Comparison of ENCODE assay signal across 12 cellular contexts in genomic region chr20:62980970-62981369, GRCh38. TPM values are rescaled to one million over a fixed set of nuclear protein-coding genes. Genes with fewer than 3 reads are reported as not detected.
DNase-seq lines count a peak whose midpoint lies in the region; ATAC-seq and TF ChIP-seq lines count a peak whose summit lies in the region.
"Had no signal": no experiment of that assay in that cellular context is flagged by ENCODE, and none has a peak within 500 bp of the region (broad histone marks: within the 10 kb centered on the region; RNA-seq: fewer than 3 reads in every experiment).

No MANE protein-coding gene starts in this region.

- intact Hi-C loops in stomach (cut with DNase I; ENCODE audit: low total_unique reads) (no loop called here), left lung (cut with DNase I) (no loop called here)

- in situ Hi-C loops in HAP-1 (cut with MboI; ENCODE audit: low sequenced_read_pairs) = no loop called here

- H3K9me3 Mint-ChIP-seq in central memory CD8-positive, alpha-beta T cell = no peaks in the 10 kb centered on the region
- H3K9me3 Mint-ChIP-seq in HFFc6 = no peaks in the 10 kb centered on the region

- no peak for TF ChIP-seq EP300 in stomach (IDR thresholded peaks at IDR 0.05)

- no peak overlapping the region for H3K27ac Mint-ChIP-seq in central memory CD8-positive, alpha-beta T cell (ENCODE audit: low read depth)
- no peak overlapping the region for H3K27ac Mint-ChIP-seq in HFFc6

- peak overlapping the region; percentile 54 for H3K4me3 Mint-ChIP-seq in central memory CD8-positive, alpha-beta T cell
- no peak overlapping the region for H3K4me3 Mint-ChIP-seq in HFFc6

- H3K27me3 ChIP-seq in HAP-1 (ENCODE audit: low read depth) (peaks cover 53% of the 10 kb centered on the region), stomach (peaks cover 10 to 99% (median 67%) of the 10 kb centered on the region in 3 donors), left lung (peaks cover 32 to 100% of the 10 kb centered on the region in 2 donors)

- H3K36me3 Mint-ChIP-seq in central memory CD8-positive, alpha-beta T cell (ENCODE audit: insufficient read depth) = peaks cover 8% of the 10 kb centered on the region
- no peaks in the 10 kb centered on the region for H3K36me3 Mint-ChIP-seq in HFFc6 (ENCODE audit: low read depth)

- WGBS in stomach, 5 donors = 22 to 35% (median 29%) methylated on average over 14 to 27 of the region's 28 CpGs

- H3K9me3 ChIP-seq in HAP-1 = no peaks in the 10 kb centered on the region
- no peaks in the 10 kb centered on the region for H3K9me3 ChIP-seq in stomach
- H3K9me3 ChIP-seq in left lung = no peaks in the 10 kb centered on the region

- H3K4me1 ChIP-seq in HAP-1 (peaks cover 3% of the 10 kb centered on the region; the same call in 1 of the 2 replicates), stomach (peaks cover 0 to 8% (median 0%) of the 10 kb centered on the region in 4 donors), left lung (no peaks in the 10 kb centered on the region)
- H3K4me1 ChIP-seq: parathyroid adenoma had no signal

- DNase-seq in AG08395 (ENCODE audit: low spot score) (peak; percentile 31), HAP-1 (ENCODE audit: low spot score in 2 of 2) (peak; percentile 13 to 59), stomach (no peak), HFFc6 (no peak), HuH-7 (ENCODE audit: low spot score) (no peak), left lung (no peak)
- DNase-seq in central memory CD8-positive, alpha-beta T cell (ENCODE audit: low spot score in 2 of 2) = peak in 1 of 2 donors; percentile 37

- peaks cover 75% of the 10 kb centered on the region for H3K27me3 Mint-ChIP-seq in central memory CD8-positive, alpha-beta T cell
- H3K27me3 Mint-ChIP-seq in HFFc6 (ENCODE audit: insufficient read depth) = peaks cover 51% of the 10 kb centered on the region

- H3K36me3 ChIP-seq in HAP-1 (replicated peaks) = no peaks in the 10 kb centered on the region
- H3K36me3 ChIP-seq in stomach = no peaks in the 10 kb centered on the region
- H3K36me3 ChIP-seq in left lung = no peaks in the 10 kb centered on the region

- peaks cover 32% of the 10 kb centered on the region for H3K4me1 Mint-ChIP-seq in central memory CD8-positive, alpha-beta T cell
- H3K4me1 Mint-ChIP-seq in HFFc6 (ENCODE audit: low read depth) = no peaks in the 10 kb centered on the region

- TF ChIP-seq CTCF in stomach (IDR thresholded peaks at IDR 0.05) (no peak), HFFc6 (IDR thresholded peaks at IDR 0.05) (no peak), left lung (IDR thresholded peaks at IDR 0.05) (no peak)

- H3K4me3 ChIP-seq in HAP-1 (no peak overlapping the region), stomach (no peak overlapping the region), left lung (no peak overlapping the region)

- TF ChIP-seq POLR2A in stomach (IDR thresholded peaks at IDR 0.05) = no peak

- ATAC-seq in SK-N-SH treated with all-trans-retinoic acid at 6 μM for 48 hours (peak; percentile 55), left lung (no peak)
- no peak for ATAC-seq in central memory CD8-positive, alpha-beta T cell (replicated peaks; ENCODE audit: extremely low read depth, poor library complexity, severe bottlenecking)

- H3K27ac ChIP-seq in stomach = no peak overlapping the region
- no peak overlapping the region for H3K27ac ChIP-seq in left lung
- H3K27ac ChIP-seq: parathyroid adenoma had no signal

TF ChIP-seq in SK-N-SH treated with all-trans-retinoic acid at 6 μM for 48 hours, 23 proteins besides CTCF, POLR2A, EP300 and RAD21 (continues in another document):
- TF ChIP-seq ZNF565 (CRISPR knock-in tag; conservative IDR thresholded peaks at IDR 0.05; ENCODE audit: low read depth) (no peak), PPARA (CRISPR knock-in tag; IDR thresholded peaks at IDR 0.05; ENCODE audit: borderline replicate concordance) (no peak), SNAI2 (CRISPR knock-in tag; IDR thresholded peaks at IDR 0.05) (no peak), ZFP30 (CRISPR knock-in tag; IDR thresholded peaks at IDR 0.05) (no peak), ARNTL (CRISPR knock-in tag; IDR thresholded peaks at IDR 0.05; ENCODE audit: borderline replicate concordance, low read depth) (no peak), ISL1 (CRISPR knock-in tag; IDR thresholded peaks at IDR 0.05) (no peak), CREB5 (CRISPR knock-in tag; IDR thresholded peaks at IDR 0.05; ENCODE audit: low read depth) (no peak), ESRRG (CRISPR knock-in tag; IDR thresholded peaks at IDR 0.05) (no peak), TCF4 (CRISPR knock-in tag; IDR thresholded peaks at IDR 0.05; ENCODE audit: borderline replicate concordance) (no peak), OSR1 (CRISPR knock-in tag; IDR thresholded peaks at IDR 0.05) (no peak), PATZ1 (CRISPR knock-in tag; IDR thresholded peaks at IDR 0.05; ENCODE audit: borderline replicate concordance) (no peak), ZNF70 (CRISPR knock-in tag; IDR thresholded peaks at IDR 0.05) (no peak), POU6F1 (CRISPR knock-in tag; IDR thresholded peaks at IDR 0.05; ENCODE audit: borderline replicate concordance, low read depth) (no peak), CSRNP3 (CRISPR knock-in tag; IDR thresholded peaks at IDR 0.05) (no peak), TOX (CRISPR knock-in tag; IDR thresholded peaks at IDR 0.05; ENCODE audit: borderline replicate concordance) (no peak), ZC3H10 (CRISPR knock-in tag; IDR thresholded peaks at IDR 0.05) (no peak)

RNA-seq across cellular contexts. Expression of gene BHLHE23, which starts 25.8 kb away (rescaled TPM):
- total RNA-seq in stomach = under 1 TPM in 1 of 5 donors, not detected in 4; 0.55 TPM
- polyA plus RNA-seq in stomach = not detected
- not detected for total RNA-seq in HFFc6 (2021; fragmentation: NEBNext Ultra II Directional; extraction: Animal tissue kit (Norgen Biotek cat#: 25700))
- not detected for total RNA-seq in left lung
- total RNA-seq: fibroblast of lung; T-helper 1 cell treated with Interleukin-12 subunit alpha and Interleukin-12 subunit beta and Interleukin-4 antibody, amounts not matched to agents 30 ng/mL and 1 ng/mL, for 36 hours had no signal
- polyA plus RNA-seq: fibroblast of lung, urinary bladder had no signal

RNA-seq across cellular contexts. Expression of gene SLC17A9, which starts 28.5 kb away (rescaled TPM):
- total RNA-seq in stomach = 10 to 100 TPM in 4 of 5 donors, 1 to 10 TPM in 1; 9.0 to 76.4 (median 18.7) TPM
- polyA plus RNA-seq in stomach = 1 to 10 TPM; 1.1 to 10.0 (median 5.8) TPM
- total RNA-seq in HFFc6 (2021; fragmentation: NEBNext Ultra II Directional; extraction: Animal tissue kit (Norgen Biotek cat#: 25700)) = 10 to 100 TPM; 32.8 to 47.0 (median 35.7) TPM
- 10 to 100 TPM; 16.1 to 18.1 TPM for total RNA-seq in left lung

RNA-seq across cellular contexts. Expression of gene GID8, which starts 43.0 kb away (rescaled TPM):
- total RNA-seq in stomach (10 to 100 TPM; 12.3 to 39.3 (median 19.2) TPM), left lung (10 to 100 TPM; 24.5 to 25.4 TPM)
- polyA plus RNA-seq in stomach = 10 to 100 TPM; 10.8 to 13.6 (median 12.5) TPM
- 10 to 100 TPM; 19.1 to 26.9 (median 22.6) TPM for total RNA-seq in HFFc6 (2021; fragmentation: NEBNext Ultra II Directional; extraction: Animal tissue kit (Norgen Biotek cat#: 25700))

RNA-seq across cellular contexts. Expression of gene DIDO1, which starts 54.7 kb away (rescaled TPM):
- total RNA-seq in stomach (100 to 1,000 TPM in 1 of 5 donors, 10 to 100 TPM in 4; 56.0 to 117 (median 74.2) TPM), left lung (10 to 100 TPM; 38.1 to 45.7 TPM)
- polyA plus RNA-seq in stomach = 10 to 100 TPM in 2 of 3 donors, 1 to 10 TPM in 1; 8.1 to 14.2 (median 14.1) TPM
- total RNA-seq in HFFc6 (2021; fragmentation: NEBNext Ultra II Directional; extraction: Animal tissue kit (Norgen Biotek cat#: 25700)) = 10 to 100 TPM; 31.9 to 36.1 (median 34.8) TPM

Comparison
In these comparisons a context has a peak if more than half of its experiments do, and no peak if none do; other contexts are left out.
1. DNase-seq: peak in AG08395 (single experiment) and HAP-1 (2 of 2); none in stomach (single experiment), HFFc6 (single experiment), HuH-7 (single experiment) and left lung (0 of 2).